Comparison of ENCODE assay signal across 20 cellular contexts in genomic region chr10:66748217-66748616, GRCh38.
"Had no signal": no experiment of that assay in that cellular context is flagged by ENCODE, and none has a peak within 500 bp of the region (broad histone marks: within the 10 kb centered on the region; RNA-seq: fewer than 3 reads in every experiment).

No MANE protein-coding gene starts in this region.

- H3K27me3 ChIP-seq: ovary, tibial artery, uterus had no signal

- H3K36me3 Mint-ChIP-seq: immature natural killer cell; stimulated activated effector memory CD8-positive, alpha-beta T cell treated with anti-CD3 and anti-CD28 coated beads, Interleukin-12 subunit alpha, Interleukin-12 subunit beta, amount 100 ng/mL, for 72 hours had no signal

- H3K4me1 ChIP-seq: tibial artery, uterus had no signal

- H3K4me3 Mint-ChIP-seq: activated B cell treated with CpG ODN at 0.5 μM for 24 hours; activated naive CD4-positive, alpha-beta T cell treated with anti-CD3 and anti-CD28 coated beads for 36 hours; activated T-helper 17 cell treated with anti-CD3 and anti-CD28 coated beads, Interleukin-2, amount 50 U/mL, for 72 hours; central memory CD8-positive, alpha-beta T cell; immature natural killer cell; natural killer cell treated with Interleukin-12 subunit alpha and Interleukin-12 subunit beta and Interleukin-15 and Interleukin-18, amount 100 ng/mL, for 72 hours; stimulated activated effector memory CD8-positive, alpha-beta T cell treated with anti-CD3 and anti-CD28 coated beads, Interleukin-12 subunit alpha, Interleukin-12 subunit beta, amount 100 ng/mL, for 72 hours; T-helper 1 cell treated with Interleukin-12 subunit alpha and Interleukin-12 subunit beta and Interleukin-4 antibody, amounts not matched to agents 30 μg/mL and 1 μg/mL, for 36 hours had no signal

- H3K27ac ChIP-seq: ovary, skin epidermis, tibial artery, uterus had no signal

- H3K36me3 ChIP-seq: ovary, tibial artery, uterus had no signal

- ATAC-seq: left colon; mucosa of descending colon; natural killer cell treated with Interleukin-12 subunit alpha and Interleukin-12 subunit beta and Interleukin-15 and Interleukin-18, amount 100 ng/mL, for 72 hours; stimulated activated effector memory CD8-positive, alpha-beta T cell treated with anti-CD3 and anti-CD28 coated beads, Interleukin-12 subunit alpha, Interleukin-12 subunit beta, amount 100 ng/mL, for 72 hours had no signal

- H3K27ac Mint-ChIP-seq: activated B cell treated with CpG ODN at 0.5 μM for 24 hours; activated naive CD4-positive, alpha-beta T cell treated with anti-CD3 and anti-CD28 coated beads for 36 hours; activated T-helper 17 cell treated with anti-CD3 and anti-CD28 coated beads, Interleukin-2, amount 50 U/mL, for 72 hours; immature natural killer cell; natural killer cell treated with Interleukin-12 subunit alpha and Interleukin-12 subunit beta and Interleukin-15 and Interleukin-18, amount 100 ng/mL, for 72 hours; stimulated activated effector memory CD8-positive, alpha-beta T cell treated with anti-CD3 and anti-CD28 coated beads, Interleukin-12 subunit alpha, Interleukin-12 subunit beta, amount 100 ng/mL, for 72 hours; T-helper 1 cell treated with Interleukin-12 subunit alpha and Interleukin-12 subunit beta and Interleukin-4 antibody, amounts not matched to agents 30 μg/mL and 1 μg/mL, for 36 hours had no signal

- H3K4me3 ChIP-seq: lung, mucosa of descending colon, ovary, skin epidermis, tibial artery, uterus had no signal

- H3K4me1 Mint-ChIP-seq: activated B cell treated with CpG ODN at 0.5 μM for 24 hours; activated T-helper 17 cell treated with anti-CD3 and anti-CD28 coated beads, Interleukin-2, amount 50 U/mL, for 72 hours; central memory CD8-positive, alpha-beta T cell; immature natural killer cell; stimulated activated effector memory CD8-positive, alpha-beta T cell treated with anti-CD3 and anti-CD28 coated beads, Interleukin-12 subunit alpha, Interleukin-12 subunit beta, amount 100 ng/mL, for 72 hours had no signal

- H3K9me3 ChIP-seq: mucosa of descending colon, ovary, tibial artery, uterus had no signal

- H3K27me3 Mint-ChIP-seq: activated B cell treated with CpG ODN at 0.5 μM for 24 hours; activated T-helper 17 cell treated with anti-CD3 and anti-CD28 coated beads, Interleukin-2, amount 50 U/mL, for 72 hours; central memory CD8-positive, alpha-beta T cell; natural killer cell treated with Interleukin-12 subunit alpha and Interleukin-12 subunit beta and Interleukin-15 and Interleukin-18, amount 100 ng/mL, for 72 hours had no signal

- H3K9me3 Mint-ChIP-seq: activated naive CD4-positive, alpha-beta T cell treated with anti-CD3 and anti-CD28 coated beads for 36 hours; T-helper 1 cell treated with Interleukin-12 subunit alpha and Interleukin-12 subunit beta and Interleukin-4 antibody, amounts not matched to agents 30 μg/mL and 1 μg/mL, for 36 hours had no signal

- DNase-seq: activated B cell treated with CpG ODN at 0.5 μM for 24 hours; activated CD4-positive, alpha-beta T cell treated with anti-CD3 and anti-CD28 coated beads, Interleukin-2, amount 50 U/mL, for 1 hour; activated naive CD4-positive, alpha-beta T cell treated with anti-CD3 and anti-CD28 coated beads for 36 hours; activated T-cell treated with anti-CD3 and anti-CD28 coated beads for 4 hours; dermis blood vessel endothelial cell; erythroblast; glutamatergic neuron; immature natural killer cell; left colon; mucosa of descending colon; ovary; tibial artery; uterus had no signal
